ENCODE assay signal across 9 cellular contexts in genomic region chr14:96104469-96105057, GRCh38.
DNase-seq lines count a peak whose midpoint lies in the region; ATAC-seq and TF ChIP-seq lines count a peak whose summit lies in the region.
"Had no signal": no experiment of that assay in that cellular context is flagged by ENCODE, and none has a peak within 500 bp of the region (broad histone marks: within the 10 kb centered on the region; RNA-seq: fewer than 3 reads in every experiment).

No MANE protein-coding gene starts in this region.

- no peak for TF ChIP-seq CTCF in astrocyte of the spinal cord (IDR thresholded peaks at IDR 0.05; ENCODE audit: low read depth, low read length)

- ATAC-seq in left colon (peak; percentile 82), aorta (ENCODE audit: low FRiP score) (peak; percentile 84), GM21528 (IDR thresholded peaks at IDR 0.05; ENCODE audit: low FRiP score, unreplicated experiment) (no peak)

- in situ Hi-C loops in astrocyte of the spinal cord (cut with HindIII; ENCODE audit: low sequenced_read_pairs) = no loop called here

- intact Hi-C loops in left colon (cut with DNase I, micrococcal nuclease) (loop anchor here (5.0 to 10.0 kb wide), 2 partner anchors 170 to 173 kb away; no protein-coding TSS in a partner anchor), aorta (cut with DNase I) (no loop called here)

- peaks cover 0 to 2% of the 10 kb centered on the region in 2 donors for H3K27me3 ChIP-seq in aorta (ENCODE audit: control insufficient read depth in 1 of 2, insufficient read depth in 2 of 2, low read length in 1 of 2)

- H3K9me3 ChIP-seq in aorta (ENCODE audit: control insufficient read depth, low read length) = no peaks in the 10 kb centered on the region

- H3K4me3 ChIP-seq in astrocyte of the spinal cord (ENCODE audit: low read depth, low read length) = no peak overlapping the region
- H3K4me3 ChIP-seq in aorta (ENCODE audit: low read length in 2 of 2) = no peak overlapping the region

- DNase-seq in activated effector memory CD4-positive, alpha-beta T cell treated with anti-CD3 and anti-CD28 coated beads, Interleukin-2, amount 50 U/mL, for 16 hours = peak; percentile 30
- no peak for DNase-seq in activated effector memory CD4-positive, alpha-beta T cell treated with Interleukin-2 at 50 U/mL for 16 hours
- peak; percentile 93 for DNase-seq in astrocyte of the spinal cord (ENCODE audit: low read depth, low spot score)
- DNase-seq in left colon = peak; percentile 76 to 92
- peak; percentile 80 to 92 for DNase-seq in aorta
- DNase-seq in NCI-H1436 (lab: John Stamatoyannopoulos, UW) = no peak
- DNase-seq in medulla oblongata (ENCODE audit: extremely low spot score) = no peak
- DNase-seq: KBM-7 had no signal

- H3K27ac ChIP-seq in aorta (ENCODE audit: low read depth in 1 of 2, low read length in 2 of 2) = no peak overlapping the region

- no peaks in the 10 kb centered on the region for H3K36me3 ChIP-seq in aorta (ENCODE audit: control insufficient read depth in 1 of 2, insufficient read depth in 2 of 2, low read length in 1 of 2)

- WGBS in aorta, 2 donors = 32 to 44% methylated on average over 19 of the region's 19 CpGs

- no peaks in the 10 kb centered on the region for H3K4me1 ChIP-seq in aorta (ENCODE audit: control insufficient read depth in 1 of 2, insufficient read depth in 2 of 2, low read length in 2 of 2)

Comparison
In these comparisons a context has a peak if more than half of its experiments do, and no peak if none do; other contexts are left out.
1. DNase-seq: peak in activated effector memory CD4-positive, alpha-beta T cell treated with anti-CD3 and anti-CD28 coated beads, Interleukin-2, amount 50 U/mL, for 16 hours (single experiment), astrocyte of the spinal cord (single experiment), left colon (2 of 2) and aorta (2 of 2); none in activated effector memory CD4-positive, alpha-beta T cell treated with Interleukin-2 at 50 U/mL for 16 hours (single experiment), NCI-H1436 (single experiment) and medulla oblongata (single experiment).
2. intact Hi-C loops: an anchor here in left colon (5.0 to 10.0 kb wide); none called in aorta.